8 cellular contexts compared by ENCODE assay signal in the genomic region with DNA sequence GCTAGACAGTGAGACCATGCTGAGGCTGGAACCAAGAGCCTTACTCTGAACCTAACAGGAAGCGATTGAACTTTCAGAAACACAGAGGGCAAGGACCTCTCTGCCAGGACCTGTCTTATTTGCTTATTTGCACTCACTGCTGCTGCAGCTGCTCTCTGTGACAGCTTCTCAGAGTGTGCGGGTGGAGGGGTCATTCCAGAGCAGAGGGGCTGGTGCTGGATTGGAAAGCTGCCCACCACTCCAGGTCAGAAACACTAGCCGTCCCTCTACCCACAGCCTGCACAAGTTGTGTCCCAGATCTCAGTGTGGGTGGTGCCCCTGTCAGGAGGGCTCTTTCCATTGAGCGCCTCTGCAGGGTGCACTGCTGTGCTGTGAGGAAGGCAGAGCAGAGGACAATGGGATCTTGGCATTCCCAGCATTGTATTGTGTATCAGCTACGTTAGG.
A peak's percentile ranks its signal among the peaks of the same experiment; 100 is the strongest.
DNase-seq lines count a peak whose midpoint lies in the region; ATAC-seq and TF ChIP-seq lines count a peak whose summit lies in the region.

No MANE protein-coding gene starts in this region.

- no peaks in the 10 kb centered on the region for H3K36me3 ChIP-seq in HUES48 (ENCODE audit: control insufficient read depth, insufficient read depth, low read length)
- H3K36me3 ChIP-seq in MG63 = no peaks in the 10 kb centered on the region
- H3K36me3 ChIP-seq in prostate gland = no peaks in the 10 kb centered on the region

- no peak overlapping the region for H3K9ac ChIP-seq in HUES48 (ENCODE audit: low read depth, low read length)

- DNase-seq in GM12864 (ENCODE audit: low read depth) (peak; percentile 29), right cardiac atrium (no peak), KG1 (lab: John Stamatoyannopoulos, UW) (no peak), MG63 (no peak), G401 (ENCODE audit: low spot score) (no peak), prostate gland (ENCODE audit: low spot score) (no peak)

- H3K4me1 ChIP-seq in HUES48 (ENCODE audit: control insufficient read depth, insufficient read depth, low read length) = peaks cover 69% of the 10 kb centered on the region
- peaks cover 51% of the 10 kb centered on the region for H3K4me1 ChIP-seq in right cardiac atrium (ENCODE audit: control insufficient read depth, insufficient read depth, low read length)
- H3K4me1 ChIP-seq in prostate gland (replicated peaks) = no peaks in the 10 kb centered on the region

- H3K9me3 ChIP-seq in HUES48 (ENCODE audit: control insufficient read depth, insufficient read depth, low read length) (no peaks in the 10 kb centered on the region), right cardiac atrium (ENCODE audit: control insufficient read depth, low read length) (no peaks in the 10 kb centered on the region), MG63 (no peaks in the 10 kb centered on the region), prostate gland (no peaks in the 10 kb centered on the region)

- intact Hi-C loops in right cardiac atrium (cut with DNase I) = no loop called here
- intact Hi-C loops in prostate gland (cut with DNase I) = no loop called here

- TF ChIP-seq POLR2A in prostate gland (IDR thresholded peaks at IDR 0.05) = no peak

- in situ Hi-C loops in G401 (cut with HindIII; ENCODE audit: low sequenced_read_pairs) = no loop called here

- ATAC-seq in GM21529 (IDR thresholded peaks at IDR 0.05; ENCODE audit: unreplicated experiment) (peak; percentile 92), right cardiac atrium (peak; percentile 40 to 54)

- no peak for TF ChIP-seq CTCF in GM12864 (IDR thresholded peaks at IDR 0.05; ENCODE audit: low read depth, low read length, missing control alignments)
- TF ChIP-seq CTCF in prostate gland (IDR thresholded peaks at IDR 0.05) = no peak

- 60% methylated on average over 5 of the region's 5 CpGs for WGBS in right cardiac atrium
- 70% methylated on average over 5 of the region's 5 CpGs for WGBS in prostate gland

- H3K27ac ChIP-seq in HUES48 (ENCODE audit: low read depth, low read length) (peak overlapping the region; percentile 48), right cardiac atrium (ENCODE audit: low read length) (no peak overlapping the region), prostate gland (no peak overlapping the region)

- H3K27me3 ChIP-seq in HUES48 (ENCODE audit: control insufficient read depth, insufficient read depth, low read length) (no peaks in the 10 kb centered on the region), right cardiac atrium (ENCODE audit: control insufficient read depth, insufficient read depth) (no peaks in the 10 kb centered on the region), MG63 (no peaks in the 10 kb centered on the region), prostate gland (replicated peaks; ENCODE audit: insufficient read depth) (no peaks in the 10 kb centered on the region)

- H3K4me3 ChIP-seq in GM12864 (ENCODE audit: low read depth, low read length) (no peak overlapping the region), HUES48 (ENCODE audit: low read depth, low read length) (no peak overlapping the region), right cardiac atrium (ENCODE audit: low read length) (no peak overlapping the region), MG63 (no peak overlapping the region), prostate gland (no peak overlapping the region)
